ENCODE assay signal across 29 cellular contexts in the genomic region with DNA sequence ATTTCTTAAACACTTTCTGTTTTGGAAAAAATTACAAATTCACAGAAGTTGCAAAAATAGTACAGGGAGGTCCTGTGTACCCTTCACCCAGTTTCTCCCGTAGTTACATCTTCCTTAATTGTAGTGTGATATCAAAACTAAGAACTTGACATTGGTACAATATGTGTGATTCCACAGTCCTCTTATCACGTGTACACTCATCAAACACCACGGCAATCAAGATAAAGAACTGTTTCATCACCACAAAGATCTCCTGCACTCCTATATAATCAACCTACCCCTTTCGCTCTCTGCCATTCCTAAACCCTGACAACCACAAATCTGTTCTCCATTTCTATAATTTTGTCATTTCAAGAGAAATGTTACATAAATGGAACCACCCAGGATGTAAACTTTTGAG.
"Had no signal": no experiment of that assay in that cellular context is flagged by ENCODE, and none has a peak within 500 bp of the region (broad histone marks: within the 10 kb centered on the region; RNA-seq: fewer than 3 reads in every experiment).

No MANE protein-coding gene starts in this region.

- H3K27ac ChIP-seq: brain microvascular endothelial cell, SJCRH30, SK-N-MC had no signal

- H3K4me1 Mint-ChIP-seq: activated CD4-positive, alpha-beta T cell treated with anti-CD3 and anti-CD28 coated beads, Interleukin-2, amount 10 ng/mL, durations not matched to agents 7 days and 5 days; activated naive CD8-positive, alpha-beta T cell treated with anti-CD3 and anti-CD28 coated beads, Interleukin-2, amount 50 U/mL, for 24 hours had no signal

- H3K9me3 ChIP-seq: SJCRH30 had no signal

- H3K4me3 ChIP-seq: SJCRH30, SK-N-MC had no signal

- H3K27me3 Mint-ChIP-seq: activated CD4-positive, alpha-beta memory T cell treated with anti-CD3 and anti-CD28 coated beads for 36 hours; activated CD4-positive, alpha-beta T cell treated with anti-CD3 and anti-CD28 coated beads, Interleukin-2, amount 10 ng/mL, durations not matched to agents 7 days and 5 days; activated naive CD8-positive, alpha-beta T cell; activated naive CD8-positive, alpha-beta T cell treated with anti-CD3 and anti-CD28 coated beads, Interleukin-2, amount 50 U/mL, for 24 hours had no signal

- ATAC-seq: activated naive CD8-positive, alpha-beta T cell treated with anti-CD3 and anti-CD28 coated beads, Interleukin-2, amount 50 U/mL, for 24 hours; Panc1 had no signal

- H3K4me1 ChIP-seq: SJCRH30 had no signal

- H3K27ac Mint-ChIP-seq: activated CD4-positive, alpha-beta memory T cell treated with anti-CD3 and anti-CD28 coated beads for 36 hours; activated CD4-positive, alpha-beta T cell treated with anti-CD3 and anti-CD28 coated beads, Interleukin-2, amount 10 ng/mL, durations not matched to agents 7 days and 5 days; activated naive CD8-positive, alpha-beta T cell; activated naive CD8-positive, alpha-beta T cell treated with anti-CD3 and anti-CD28 coated beads, Interleukin-2, amount 50 U/mL, for 24 hours; activated T-helper 2 cell treated with anti-CD3 and anti-CD28 coated beads, Interferon-gamma antibody, Interleukin-2, Interleukin-4, amounts not matched to agents 10 μg/mL and 5 μg/mL and 100 μg/mL, durations not matched to agents 14 hours and 24 hours and 36 hours; T-helper 2 cell treated with Interferon-gamma antibody and Interleukin-4, amounts not matched to agents 5 μg/mL and 100 μg/mL, for 36 hours had no signal

- H3K27me3 ChIP-seq: brain microvascular endothelial cell, SJCRH30 had no signal

- H3K36me3 ChIP-seq: brain microvascular endothelial cell, SJCRH30 had no signal

- H3K9me3 Mint-ChIP-seq: activated CD4-positive, alpha-beta memory T cell treated with anti-CD3 and anti-CD28 coated beads for 36 hours; activated CD4-positive, alpha-beta T cell treated with anti-CD3 and anti-CD28 coated beads, Interleukin-2, amount 10 ng/mL, durations not matched to agents 7 days and 5 days; activated naive CD8-positive, alpha-beta T cell treated with anti-CD3 and anti-CD28 coated beads, Interleukin-2, amount 50 U/mL, for 24 hours; activated T-helper 2 cell treated with anti-CD3 and anti-CD28 coated beads, Interferon-gamma antibody, Interleukin-2, Interleukin-4, amounts not matched to agents 10 μg/mL and 5 μg/mL and 100 μg/mL, durations not matched to agents 14 hours and 24 hours and 36 hours; T-helper 2 cell treated with Interferon-gamma antibody and Interleukin-4, amounts not matched to agents 5 μg/mL and 100 μg/mL, for 36 hours had no signal

- DNase-seq: activated CD4-positive, alpha-beta memory T cell treated with anti-CD3 and anti-CD28 coated beads for 36 hours; activated CD4-positive, alpha-beta T cell treated with anti-CD3 and anti-CD28 coated beads, Interleukin-2, amount 10 ng/mL, durations not matched to agents 7 days and 5 days; activated CD8-positive, alpha-beta memory T cell treated with anti-CD3 and anti-CD28 coated beads, Interleukin-2, amount 50 U/mL, for 4 hours; activated gamma-delta T cell; activated naive CD4-positive, alpha-beta T cell treated with Interleukin-2 at 50 U/mL for 16 hours; activated naive CD8-positive, alpha-beta T cell treated with anti-CD3 and anti-CD28 coated beads, Interleukin-2, amount 50 U/mL, for 24 hours; activated T-cell treated with anti-CD3 and anti-CD28 coated beads, Interleukin-2, amount 50 U/mL, for 48 hours; aorta; brain microvascular endothelial cell; central memory CD4-positive, alpha-beta T cell; KG1; MM.1S; MV-4-11; NCI-H1092; NCI-H1436 treated with DMSO at 0.1 percent for 48 hours; NCI-H187; NCI-H2029 treated with DMSO at 0.1 percent for 48 hours; NCI-H2107; NCI-H2171; NCI-H446; NCI-H524; NCI-H69; SHP77; SJCRH30 had no signal

- H3K4me3 Mint-ChIP-seq: activated CD4-positive, alpha-beta memory T cell treated with anti-CD3 and anti-CD28 coated beads for 36 hours; activated CD4-positive, alpha-beta T cell treated with anti-CD3 and anti-CD28 coated beads, Interleukin-2, amount 10 ng/mL, durations not matched to agents 7 days and 5 days; activated naive CD8-positive, alpha-beta T cell; activated naive CD8-positive, alpha-beta T cell treated with anti-CD3 and anti-CD28 coated beads, Interleukin-2, amount 50 U/mL, for 24 hours; T-helper 2 cell treated with Interferon-gamma antibody and Interleukin-4, amounts not matched to agents 5 μg/mL and 100 μg/mL, for 36 hours had no signal
